In the genomic region with DNA sequence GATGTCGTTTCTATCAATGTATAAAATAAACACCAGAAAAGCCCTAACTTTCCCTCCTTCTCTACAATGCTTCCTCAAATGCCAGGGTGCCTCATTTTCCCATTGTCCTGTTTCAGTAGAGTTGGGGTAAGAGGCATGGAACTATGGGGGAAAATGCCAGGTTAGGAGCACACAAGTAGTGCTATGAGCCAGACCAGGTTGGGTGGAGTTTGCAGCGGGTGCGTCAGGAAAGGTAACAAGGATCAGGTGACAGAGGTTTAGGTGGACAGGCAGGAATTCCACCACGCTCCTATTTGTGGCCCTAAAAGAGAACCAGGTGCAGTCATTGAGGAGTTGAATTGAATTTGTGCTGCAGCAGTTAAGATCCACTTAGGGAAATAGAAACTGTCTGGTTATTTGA, we compare ENCODE assay signal across 11 cellular contexts. TPM values are rescaled to one million over a fixed set of nuclear protein-coding genes. Genes with fewer than 3 reads are reported as not detected.
DNase-seq lines count a peak whose midpoint lies in the region; ATAC-seq and TF ChIP-seq lines count a peak whose summit lies in the region.
"Had no signal": no experiment of that assay in that cellular context is flagged by ENCODE, and none has a peak within 500 bp of the region (broad histone marks: within the 10 kb centered on the region; RNA-seq: fewer than 3 reads in every experiment).

No MANE protein-coding gene starts in this region.

- H3K9me3 Mint-ChIP-seq in CD14-positive monocyte, result peaks cover 0 to 3% (median 0%) of the 10 kb centered on the region in 7 donors
- H3K9me3 Mint-ChIP-seq in activated T-helper 2 cell treated with anti-CD3 and anti-CD28 coated beads, Interferon-gamma antibody, Interleukin-2, Interleukin-4, amounts not matched to agents 10 μg/mL and 5 μg/mL and 100 μg/mL, durations not matched to agents 14 hours and 24 hours and 36 hours, result no peaks in the 10 kb centered on the region

- TF ChIP-seq CTCF in CD14-positive monocyte (IDR thresholded peaks at IDR 0.05) (no peak), mucosa of descending colon (IDR thresholded peaks at IDR 0.05) (no peak)

- DNase-seq in CD14-positive monocyte (ENCODE audit: low spot score), result no peak
- no peak for DNase-seq in activated T-helper 2 cell treated with anti-CD3 and anti-CD28 coated beads, Interferon-gamma antibody, Interleukin-2, Interleukin-4, amounts not matched to agents 10 μg/mL and 5 μg/mL and 100 μg/mL, durations not matched to agents 14 hours and 24 hours and 36 hours (ENCODE audit: low spot score)
- no peak for DNase-seq in mucosa of descending colon
- DNase-seq in DMS 273 treated with DMSO at 0.1 percent for 48 hours (lab: John Stamatoyannopoulos, UW), result no peak
- DNase-seq in NCI-H82 (lab: John Stamatoyannopoulos, UW), result no peak
- DNase-seq: NK-92 treated with Interleukin-12 subunit alpha and Interleukin-12 subunit beta, amount 100 ng/mL, for 24 hours had no signal

- H3K27me3 Mint-ChIP-seq in CD14-positive monocyte (ENCODE audit: low read depth in 3 of 3), result peaks cover 0 to 2% (median 1%) of the 10 kb centered on the region in 3 donors
- H3K27me3 Mint-ChIP-seq in activated T-helper 2 cell treated with anti-CD3 and anti-CD28 coated beads, Interferon-gamma antibody, Interleukin-2, Interleukin-4, amounts not matched to agents 10 μg/mL and 5 μg/mL and 100 μg/mL, durations not matched to agents 14 hours and 24 hours and 36 hours (ENCODE audit: low read depth), result no peaks in the 10 kb centered on the region

- intact Hi-C loops in CD14-positive monocyte (cut with micrococcal nuclease) (loop anchor here in 1 of 2 donors (5.0 kb wide), 1 partner anchor 44 kb away; a partner anchor contains a TSS), mucosa of descending colon (cut with DNase I, micrococcal nuclease) (no loop called here)
- intact Hi-C loops in activated T-helper 2 cell treated with anti-CD3 and anti-CD28 coated beads, Interferon-gamma antibody, Interleukin-2, Interleukin-4, amounts not matched to agents 10 μg/mL and 5 μg/mL and 100 μg/mL, durations not matched to agents 14 hours and 24 hours and 36 hours (cut with micrococcal nuclease), result loop anchor here (2.0 kb wide), 1 partner anchor 34 kb away; no protein-coding TSS in a partner anchor

- H3K4me3 Mint-ChIP-seq in CD14-positive monocyte, result peak overlapping the region in 1 of 2 donors; percentile 76
- H3K4me3 Mint-ChIP-seq in activated T-helper 2 cell treated with anti-CD3 and anti-CD28 coated beads, Interferon-gamma antibody, Interleukin-2, Interleukin-4, amounts not matched to agents 10 μg/mL and 5 μg/mL and 100 μg/mL, durations not matched to agents 14 hours and 24 hours and 36 hours (ENCODE audit: low read depth), result peak overlapping the region; percentile 45

- H3K9me3 ChIP-seq in mucosa of descending colon, result no peaks in the 10 kb centered on the region
- H3K9me3 ChIP-seq: tibial artery had no signal

- peak overlapping the region in 6 of 7 donors; percentile 84 to 95 (median 91) for H3K27ac Mint-ChIP-seq in CD14-positive monocyte
- H3K27ac Mint-ChIP-seq in activated T-helper 2 cell treated with anti-CD3 and anti-CD28 coated beads, Interferon-gamma antibody, Interleukin-2, Interleukin-4, amounts not matched to agents 10 μg/mL and 5 μg/mL and 100 μg/mL, durations not matched to agents 14 hours and 24 hours and 36 hours, result peak overlapping the region; percentile 62

- ATAC-seq in HG03066 (IDR thresholded peaks at IDR 0.05; ENCODE audit: low read depth, unreplicated experiment) (peak; percentile 12), mucosa of descending colon (peak; percentile 51), HG02852 (IDR thresholded peaks at IDR 0.05; ENCODE audit: unreplicated experiment) (no peak), GM19035 (IDR thresholded peaks at IDR 0.05; ENCODE audit: unreplicated experiment) (no peak)

- H3K4me3 ChIP-seq in mucosa of descending colon, result no peak overlapping the region
- H3K4me3 ChIP-seq: lung, tibial artery had no signal

- H3K36me3 Mint-ChIP-seq in CD14-positive monocyte, result peaks cover 37 to 42% of the 10 kb centered on the region in 2 donors
- H3K36me3 Mint-ChIP-seq in activated T-helper 2 cell treated with anti-CD3 and anti-CD28 coated beads, Interferon-gamma antibody, Interleukin-2, Interleukin-4, amounts not matched to agents 10 μg/mL and 5 μg/mL and 100 μg/mL, durations not matched to agents 14 hours and 24 hours and 36 hours (ENCODE audit: low read depth), result peaks cover 87% of the 10 kb centered on the region

- peaks cover 41% of the 10 kb centered on the region for H3K4me1 Mint-ChIP-seq in CD14-positive monocyte
- H3K4me1 Mint-ChIP-seq in activated T-helper 2 cell treated with anti-CD3 and anti-CD28 coated beads, Interferon-gamma antibody, Interleukin-2, Interleukin-4, amounts not matched to agents 10 μg/mL and 5 μg/mL and 100 μg/mL, durations not matched to agents 14 hours and 24 hours and 36 hours (ENCODE audit: low read depth), result peaks cover 61% of the 10 kb centered on the region

- no peaks in the 10 kb centered on the region for H3K36me3 ChIP-seq in mucosa of descending colon (ENCODE audit: low read depth)
- H3K36me3 ChIP-seq: tibial artery had no signal

- peaks cover 3% of the 10 kb centered on the region for H3K4me1 ChIP-seq in mucosa of descending colon (ENCODE audit: low read depth)

RNA-seq across cellular contexts. Expression of a gene that starts 36.5 kb away (rescaled TPM):
- polyA plus RNA-seq in CD14-positive monocyte, result 10 to 100 TPM; 14.6 to 14.8 TPM
- total RNA-seq in activated T-helper 2 cell treated with anti-CD3 and anti-CD28 coated beads, Interferon-gamma antibody, Interleukin-2, Interleukin-4, amounts not matched to agents 10 μg/mL and 5 μg/mL and 100 μg/mL, durations not matched to agents 14 hours and 24 hours and 36 hours, result 232 and 242 TPM in 2 replicates
- total RNA-seq in mucosa of descending colon, result 1 to 10 TPM; 2.8 to 4.7 (median 4.4) TPM

RNA-seq across cellular contexts. Expression of a gene that starts 41.8 kb away (rescaled TPM):
- polyA plus RNA-seq in CD14-positive monocyte, result 100 to 1,000 TPM; 286 to 287 TPM
- 94.4 and 108 TPM in 2 replicates for total RNA-seq in activated T-helper 2 cell treated with anti-CD3 and anti-CD28 coated beads, Interferon-gamma antibody, Interleukin-2, Interleukin-4, amounts not matched to agents 10 μg/mL and 5 μg/mL and 100 μg/mL, durations not matched to agents 14 hours and 24 hours and 36 hours
- 100 to 1,000 TPM; 113 to 153 (median 147) TPM for total RNA-seq in mucosa of descending colon

Comparison
In these comparisons a context has a peak if more than half of its experiments do, and no peak if none do; other contexts are left out.
1. ATAC-seq: peak in HG03066 (single experiment) and mucosa of descending colon (single experiment); none in HG02852 (single experiment) and GM19035 (single experiment).
2. RNA of a gene that starts 36.5 kb away (total RNA-seq): 232 to 242 TPM in activated T-helper 2 cell treated with anti-CD3 and anti-CD28 coated beads, Interferon-gamma antibody, Interleukin-2, Interleukin-4, amounts not matched to agents 10 μg/mL and 5 μg/mL and 100 μg/mL, durations not matched to agents 14 hours and 24 hours and 36 hours; 2.8 to 4.7 TPM in mucosa of descending colon; every median in the first group is over 10 times any median in the second.